Comparison of ENCODE assay signal across 2 cellular contexts in genomic region chr17:72455562-72455961, GRCh38.
TF ChIP-seq lines count a peak whose summit lies in the region.

No MANE protein-coding gene starts in this region.

TF ChIP-seq in A549, 52 proteins besides CTCF, POLR2A, EP300 and RAD21 (continued from another document):
- TF ChIP-seq JUNB (IDR thresholded peaks at IDR 0.05) (no peak), MAX (IDR thresholded peaks at IDR 0.05) (no peak), FOXS1 (CRISPR knock-in tag; IDR thresholded peaks at IDR 0.05) (no peak), FOSL2 (IDR thresholded peaks at IDR 0.05) (no peak), FOSL2 (CRISPR knock-in tag; IDR thresholded peaks at IDR 0.05) (no peak), EHMT2 (IDR thresholded peaks at IDR 0.05; ENCODE audit: low read depth) (no peak), ZSCAN20 (CRISPR knock-in tag; IDR thresholded peaks at IDR 0.05) (no peak), PHF8 (IDR thresholded peaks at IDR 0.05; ENCODE audit: borderline replicate concordance, low read depth) (no peak), JUN (IDR thresholded peaks at IDR 0.05) (no peak), FOSB (CRISPR knock-in tag; IDR thresholded peaks at IDR 0.05) (no peak), RNF2 (IDR thresholded peaks at IDR 0.05; ENCODE audit: borderline replicate concordance, low read depth) (no peak), HDAC2 (IDR thresholded peaks at IDR 0.05) (no peak)
- TF ChIP-seq, protein P1, sequence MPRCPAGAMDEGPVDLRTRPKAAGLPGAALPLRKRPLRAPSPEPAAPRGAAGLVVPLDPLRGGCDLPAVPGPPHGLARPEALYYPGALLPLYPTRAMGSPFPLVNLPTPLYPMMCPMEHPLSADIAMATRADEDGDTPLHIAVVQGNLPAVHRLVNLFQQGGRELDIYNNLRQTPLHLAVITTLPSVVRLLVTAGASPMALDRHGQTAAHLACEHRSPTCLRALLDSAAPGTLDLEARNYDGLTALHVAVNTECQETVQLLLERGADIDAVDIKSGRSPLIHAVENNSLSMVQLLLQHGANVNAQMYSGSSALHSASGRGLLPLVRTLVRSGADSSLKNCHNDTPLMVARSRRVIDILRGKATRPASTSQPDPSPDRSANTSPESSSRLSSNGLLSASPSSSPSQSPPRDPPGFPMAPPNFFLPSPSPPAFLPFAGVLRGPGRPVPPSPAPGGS (IDR thresholded peaks at IDR 0.05) = no peak
- TF ChIP-seq, protein P2, sequence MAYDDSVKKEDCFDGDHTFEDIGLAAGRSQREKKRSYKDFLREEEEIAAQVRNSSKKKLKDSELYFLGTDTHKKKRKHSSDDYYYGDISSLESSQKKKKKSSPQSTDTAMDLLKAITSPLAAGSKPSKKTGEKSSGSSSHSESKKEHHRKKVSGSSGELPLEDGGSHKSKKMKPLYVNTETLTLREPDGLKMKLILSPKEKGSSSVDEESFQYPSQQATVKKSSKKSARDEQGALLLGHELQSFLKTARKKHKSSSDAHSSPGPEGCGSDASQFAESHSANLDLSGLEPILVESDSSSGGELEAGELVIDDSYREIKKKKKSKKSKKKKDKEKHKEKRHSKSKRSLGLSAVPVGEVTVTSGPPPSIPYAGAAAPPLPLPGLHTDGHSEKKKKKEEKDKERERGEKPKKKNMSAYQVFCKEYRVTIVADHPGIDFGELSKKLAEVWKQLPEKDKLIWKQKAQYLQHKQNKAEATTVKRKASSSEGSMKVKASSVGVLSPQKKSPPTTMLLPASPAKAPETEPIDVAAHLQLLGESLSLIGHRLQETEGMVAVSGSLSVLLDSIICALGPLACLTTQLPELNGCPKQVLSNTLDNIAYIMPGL (CRISPR knock-in tag; IDR thresholded peaks at IDR 0.05; ENCODE audit: borderline replicate concordance) = no peak
TF ChIP-seq in A549: peak in this region for 0.

TF ChIP-seq in IMR-90, 13 proteins besides CTCF, POLR2A, EP300 and RAD21:
- TF ChIP-seq FOS (IDR thresholded peaks at IDR 0.05; ENCODE audit: low read depth, low read length) = no peak
- no peak for TF ChIP-seq CEBPB (IDR thresholded peaks at IDR 0.05; ENCODE audit: low read depth, low read length)
- no peak for TF ChIP-seq RCOR1 (IDR thresholded peaks at IDR 0.05; ENCODE audit: insufficient replicate concordance, low read length)
- TF ChIP-seq SMC3 (IDR thresholded peaks at IDR 0.05; ENCODE audit: low read depth, low read length) = no peak
- TF ChIP-seq MXI1 (IDR thresholded peaks at IDR 0.05; ENCODE audit: borderline replicate concordance, low read depth, low read length) = no peak
- TF ChIP-seq MAZ (IDR thresholded peaks at IDR 0.05; ENCODE audit: borderline replicate concordance, low read depth, low read length) = no peak
- no peak for TF ChIP-seq NFE2L2 (IDR thresholded peaks at IDR 0.05; ENCODE audit: low read depth, low read length)
- TF ChIP-seq RFX5 (IDR thresholded peaks at IDR 0.05; ENCODE audit: low read depth, low read length) = no peak
- no peak for TF ChIP-seq CHD1 (IDR thresholded peaks at IDR 0.05; ENCODE audit: low read depth, low read length)
- no peak for TF ChIP-seq ELK1 (IDR thresholded peaks at IDR 0.05; ENCODE audit: borderline replicate concordance, low read depth, low read length)
- TF ChIP-seq MAFK (IDR thresholded peaks at IDR 0.05; ENCODE audit: low read depth, low read length) = no peak
- no peak for TF ChIP-seq USF2 (IDR thresholded peaks at IDR 0.05; ENCODE audit: low read depth, low read length)
- no peak for TF ChIP-seq BHLHE40 (IDR thresholded peaks at IDR 0.05; ENCODE audit: low read depth, low read length)
